8 cellular contexts compared by ENCODE assay signal in genomic region chr6:31183287-31183686, GRCh38. TPM values are rescaled to one million over a fixed set of nuclear protein-coding genes. Genes with fewer than 3 reads are reported as not detected.
"Had no signal": no experiment of that assay in that cellular context is flagged by ENCODE, and none has a peak within 500 bp of the region (broad histone marks: within the 10 kb centered on the region; RNA-seq: fewer than 3 reads in every experiment).

No MANE protein-coding gene starts in this region.

RNA-seq across cellular contexts. Expression of gene POU5F1, which starts 12.8 kb away (rescaled TPM):
- total RNA-seq: M059J, NCI-H460, PC-3, SJSA1 had no signal
- polyA plus RNA-seq: SK-N-SH had no signal

RNA-seq across cellular contexts. Expression of gene PSORS1C2, which starts 44.4 kb away (rescaled TPM):
- total RNA-seq: M059J, NCI-H460, PC-3, Peyer's patch, Right ventricle myocardium superior, SJSA1, T-cell had no signal
- polyA plus RNA-seq: SK-N-SH had no signal
